In genomic region chr4:5365071-5366008, GRCh38 we compare ENCODE assay signal across 10 cellular contexts.
A peak's percentile ranks its signal among the peaks of the same experiment; 100 is the strongest.
DNase-seq lines count a peak whose midpoint lies in the region; ATAC-seq and TF ChIP-seq lines count a peak whose summit lies in the region.
"Had no signal": no experiment of that assay in that cellular context is flagged by ENCODE, and none has a peak within 500 bp of the region (broad histone marks: within the 10 kb centered on the region; RNA-seq: fewer than 3 reads in every experiment).

No MANE protein-coding gene starts in this region.

- TF ChIP-seq POLR2A in tibial nerve (IDR thresholded peaks at IDR 0.05) = no peak

- H3K27ac ChIP-seq in epithelial cell of prostate (peak overlapping the region; percentile 76), tibial nerve (no peak overlapping the region)

- no peaks in the 10 kb centered on the region for H3K9me3 ChIP-seq in tibial nerve

- peak; percentile 99 for DNase-seq in GM04504 (ENCODE audit: low read depth)
- DNase-seq in NCI-H345 treated with DMSO at 0.1 percent for 48 hours (lab: John Stamatoyannopoulos, UW; ENCODE audit: unreplicated experiment) = peak; percentile 64
- peak; percentile 99 for DNase-seq in epithelial cell of prostate (ENCODE audit: low read depth, low spot score)
- DNase-seq in retinal pigment epithelial cell (ENCODE audit: low read depth) = peak; percentile 90
- DNase-seq in tibial nerve (ENCODE audit: low spot score in 2 of 2) = no peak
- DNase-seq in stimulated activated CD4-positive, alpha-beta T cell treated with anti-CD3 and anti-CD28 coated beads, Interleukin-4, amount 100 ng/mL, for 24 hours = no peak
- no peak for DNase-seq in COR-L47 (lab: John Stamatoyannopoulos, UW)
- DNase-seq: activated CD8-positive, alpha-beta T cell treated with anti-CD3 and anti-CD28 coated beads for 36 hours; NCI-H446 treated with DMSO at 0.1 percent for 48 hours had no signal

- H3K27me3 ChIP-seq in tibial nerve = no peaks in the 10 kb centered on the region

- TF ChIP-seq CTCF in retinal pigment epithelial cell (conservative IDR thresholded peaks at IDR 0.05; ENCODE audit: low read depth, low read length) (no peak), tibial nerve (IDR thresholded peaks at IDR 0.05) (no peak)

- no peak for ATAC-seq in HG03039 (IDR thresholded peaks at IDR 0.05; ENCODE audit: unreplicated experiment)
- ATAC-seq: activated CD8-positive, alpha-beta T cell treated with anti-CD3 and anti-CD28 coated beads for 36 hours had no signal

- H3K36me3 ChIP-seq in tibial nerve = no peaks in the 10 kb centered on the region

- no peak for TF ChIP-seq EP300 in tibial nerve (IDR thresholded peaks at IDR 0.05)

- 59 to 65% methylated on average over 12 of the region's 12 CpGs for WGBS in tibial nerve, 2 donors

- no peaks in the 10 kb centered on the region for H3K4me1 ChIP-seq in tibial nerve

- H3K4me3 ChIP-seq in retinal pigment epithelial cell (ENCODE audit: low read length) (no peak overlapping the region), tibial nerve (no peak overlapping the region)

Comparison
In these comparisons a context has a peak if more than half of its experiments do, and no peak if none do; other contexts are left out.
1. DNase-seq: peak in GM04504 (single experiment), NCI-H345 treated with DMSO at 0.1 percent for 48 hours (single experiment), epithelial cell of prostate (single experiment) and retinal pigment epithelial cell (single experiment); none in tibial nerve (0 of 2), stimulated activated CD4-positive, alpha-beta T cell treated with anti-CD3 and anti-CD28 coated beads, Interleukin-4, amount 100 ng/mL, for 24 hours (single experiment) and COR-L47 (single experiment).